14 cellular contexts compared by ENCODE assay signal in genomic region chr13:52348081-52348480, GRCh38. TPM values are rescaled to one million over a fixed set of nuclear protein-coding genes. Genes with fewer than 3 reads are reported as not detected.
DNase-seq lines count a peak whose midpoint lies in the region; ATAC-seq and TF ChIP-seq lines count a peak whose summit lies in the region.
"Had no signal": no experiment of that assay in that cellular context is flagged by ENCODE, and none has a peak within 500 bp of the region (broad histone marks: within the 10 kb centered on the region; RNA-seq: fewer than 3 reads in every experiment).

No MANE protein-coding gene starts in this region.

- TF ChIP-seq CTCF in fibroblast of lung (conservative IDR thresholded peaks at IDR 0.05 in 1 of 2, IDR thresholded peaks at IDR 0.05 in 1 of 2; ENCODE audit: low read depth in 1 of 2, low read length in 2 of 2): no peak
- TF ChIP-seq CTCF in osteoblast (IDR thresholded peaks at IDR 0.05; ENCODE audit: extremely low read depth, low read depth, low read length): no peak

- H3K36me3 ChIP-seq in SJCRH30: no peaks in the 10 kb centered on the region
- no peaks in the 10 kb centered on the region for H3K36me3 ChIP-seq in fibroblast of lung (ENCODE audit: control insufficient read depth, insufficient read depth, low read length)
- H3K36me3 ChIP-seq in osteoblast (ENCODE audit: insufficient read depth, low read length): no peaks in the 10 kb centered on the region

- peaks cover 7% of the 10 kb centered on the region for H3K4me1 ChIP-seq in SJCRH30
- H3K4me1 ChIP-seq in fibroblast of lung (ENCODE audit: control insufficient read depth, extremely low read depth, insufficient read depth, low read length): peaks cover 23% of the 10 kb centered on the region
- H3K4me1 ChIP-seq in osteoblast (ENCODE audit: insufficient read depth, low read length): peaks cover 57% of the 10 kb centered on the region

- DNase-seq in ELR (ENCODE audit: low read depth) (peak; percentile 81), SJCRH30 (peak; percentile 39 to 56), fibroblast of lung (ENCODE audit: low read depth in 2 of 2) (peak; percentile 36 to 98), osteoblast (ENCODE audit: insufficient read length, low spot score, missing footprints) (peak; percentile 88), GM19240 (ENCODE audit: insufficient read length, low spot score) (no peak), NCI-H1930 (lab: John Stamatoyannopoulos, UW) (no peak)
- DNase-seq in activated CD8-positive, alpha-beta memory T cell treated with anti-CD3 and anti-CD28 coated beads, Interleukin-2, amount 50 U/mL, for 48 hours: no peak
- DNase-seq: activated CD8-positive, alpha-beta T cell treated with anti-CD3 and anti-CD28 coated beads for 36 hours; activated naive CD8-positive, alpha-beta T cell treated with anti-CD3 and anti-CD28 coated beads for 36 hours; DMS153; Kasumi-1; NCI-H510A; nucleus accumbens had no signal

- H3K27ac ChIP-seq in SJCRH30 (no peak overlapping the region), fibroblast of lung (ENCODE audit: insufficient read depth, low read length) (peak overlapping the region; percentile 62), osteoblast (ENCODE audit: low read depth, low read length) (peak overlapping the region; percentile 96)

- H3K4me3 ChIP-seq in SJCRH30 (no peak overlapping the region), fibroblast of lung (replicated peaks in 1 of 4; ENCODE audit: control extremely low read depth in 1 of 4, insufficient read depth in 1 of 4, low read depth in 3 of 4, low read length in 4 of 4) (no peak overlapping the region), osteoblast (ENCODE audit: insufficient read depth, low read length) (no peak overlapping the region)

- peak overlapping the region; percentile 54 for H3K4me2 ChIP-seq in fibroblast of lung (ENCODE audit: extremely low read depth, insufficient read depth, low read length)
- peak overlapping the region; percentile 45 for H3K4me2 ChIP-seq in osteoblast (ENCODE audit: insufficient read depth, low read length)

- no peak for ATAC-seq in GM21390 (IDR thresholded peaks at IDR 0.05; ENCODE audit: unreplicated experiment)

- H2AFZ ChIP-seq in fibroblast of lung (ENCODE audit: low read length): peak overlapping the region; percentile 29
- H2AFZ ChIP-seq in osteoblast (ENCODE audit: low read length): no peak overlapping the region

- no peak overlapping the region for H3K9ac ChIP-seq in fibroblast of lung (ENCODE audit: insufficient read depth, low read length)

- H3K9me3 ChIP-seq in SJCRH30 (replicated peaks) (no peaks in the 10 kb centered on the region), fibroblast of lung (ENCODE audit: control insufficient read depth, insufficient read depth, low read depth, low read length) (no peaks in the 10 kb centered on the region), osteoblast (ENCODE audit: low read depth, low read length) (no peaks in the 10 kb centered on the region)

- H3K27me3 ChIP-seq in SJCRH30: no peaks in the 10 kb centered on the region
- no peaks in the 10 kb centered on the region for H3K27me3 ChIP-seq in fibroblast of lung (ENCODE audit: control insufficient read depth, insufficient read depth, low read length)
- no peaks in the 10 kb centered on the region for H3K27me3 ChIP-seq in osteoblast (ENCODE audit: insufficient read depth, low read length)

- H4K20me1 ChIP-seq in fibroblast of lung (ENCODE audit: control insufficient read depth, extremely low read depth, insufficient read depth, low read length): no peaks in the 10 kb centered on the region
- no peaks in the 10 kb centered on the region for H4K20me1 ChIP-seq in osteoblast (ENCODE audit: insufficient read depth, low read length)

- H3K79me2 ChIP-seq in fibroblast of lung (ENCODE audit: control insufficient read depth, insufficient read depth, low read length) (no peaks in the 10 kb centered on the region), osteoblast (ENCODE audit: insufficient read depth, low read length) (no peaks in the 10 kb centered on the region)

RNA-seq across cellular contexts. Expression of gene THSD1, which starts 57.9 kb away (rescaled TPM):
- total RNA-seq in SJCRH30 (2014; rRNA removed; shearing (Covaris generic)): 9.9 and 12.2 TPM in 2 replicates
- 9.1 and 9.8 TPM in 2 replicates for total RNA-seq in fibroblast of lung
- 5.2 and 10.2 TPM in 2 replicates for polyA plus RNA-seq in fibroblast of lung
- polyA plus RNA-seq in fibroblast of lung (2012): 3.7 and 7.8 TPM in 2 replicates
- 4.4 and 14.9 TPM in 2 replicates for polyA minus RNA-seq in fibroblast of lung (ENCODE audit: low replicate concordance)
- 14.1 and 18.3 TPM in 2 replicates for total RNA-seq in osteoblast

Comparison
In these comparisons a context has a peak if more than half of its experiments do, and no peak if none do; other contexts are left out.
1. DNase-seq: peak in ELR (single experiment), SJCRH30 (2 of 2), fibroblast of lung (2 of 2) and osteoblast (single experiment); none in GM19240 (single experiment), activated CD8-positive, alpha-beta memory T cell treated with anti-CD3 and anti-CD28 coated beads, Interleukin-2, amount 50 U/mL, for 48 hours (single experiment) and NCI-H1930 (0 of 2).